1 cellular context compared by ENCODE assay signal in genomic region chr3:101567528-101568317, GRCh38.
TF ChIP-seq lines count a peak whose summit lies in the region.

No MANE protein-coding gene starts in this region.

TF ChIP-seq in GM23338, 12 proteins besides CTCF, POLR2A, EP300 and RAD21 (continued from another document):
- TF ChIP-seq ZNF462 (CRISPR knock-in tag; IDR thresholded peaks at IDR 0.05) (no peak), ZNF114 (CRISPR knock-in tag; IDR thresholded peaks at IDR 0.05) (no peak), ETS1 (IDR thresholded peaks at IDR 0.05) (no peak), EZH2 (IDR thresholded peaks at IDR 0.05; ENCODE audit: low read depth, unreplicated experiment) (no peak), JUNB (IDR thresholded peaks at IDR 0.05; ENCODE audit: unreplicated experiment) (no peak), ZNF331 (CRISPR knock-in tag; IDR thresholded peaks at IDR 0.05; ENCODE audit: low read depth) (no peak), POLR2AphosphoS5 (IDR thresholded peaks at IDR 0.05; ENCODE audit: low read depth) (no peak; the same call in 1 of the 2 replicates), NANOG (IDR thresholded peaks at IDR 0.05; ENCODE audit: borderline replicate concordance) (no peak), CREB1 (CRISPR knock-in tag; IDR thresholded peaks at IDR 0.05; ENCODE audit: low read depth) (no peak), REST (IDR thresholded peaks at IDR 0.05; ENCODE audit: unreplicated experiment) (no peak), EZH2phosphoT487 (IDR thresholded peaks at IDR 0.05; ENCODE audit: unreplicated experiment) (no peak)
